9 cellular contexts compared by ENCODE assay signal in genomic region chr19:703651-704446, GRCh38. TPM values are rescaled to one million over a fixed set of nuclear protein-coding genes. Genes with fewer than 3 reads are reported as not detected.
A peak's percentile ranks its signal among the peaks of the same experiment; 100 is the strongest.
DNase-seq lines count a peak whose midpoint lies in the region; ATAC-seq and TF ChIP-seq lines count a peak whose summit lies in the region.
"Had no signal": no experiment of that assay in that cellular context is flagged by ENCODE, and none has a peak within 500 bp of the region (broad histone marks: within the 10 kb centered on the region; RNA-seq: fewer than 3 reads in every experiment).

No MANE protein-coding gene starts in this region.

- CTCF ChIA-PET in PC-9 (lab: Charles Lee), result no interaction called here

- no peak for TF ChIP-seq CTCF in PC-9 (conservative IDR thresholded peaks at IDR 0.05)
- TF ChIP-seq CTCF in psoas muscle (IDR thresholded peaks at IDR 0.05), result no peak

- 10 to 19% methylated on average over 12 to 50 of the region's 50 CpGs for WGBS in GM23248 (ENCODE audit: low coverage in 1 of 2, low lambda C conversion rate in 2 of 2, missing lambda C conversion rate in 2 of 2), 2 experiments
- WGBS in psoas muscle, 3 donors, result 4 to 10% (median 9%) methylated on average over 40 to 50 of the region's 50 CpGs

- H3F3A ChIP-seq in GM23248 (ENCODE audit: insufficient read depth) (peaks cover 7% of the 10 kb centered on the region; the same call in 1 of the 2 replicates), PC-9 (ENCODE audit: insufficient read depth, low read depth) (peaks cover 30% of the 10 kb centered on the region)

- no peaks in the 10 kb centered on the region for H3K4me1 ChIP-seq in GM23248 (ENCODE audit: insufficient read depth)
- H3K4me1 ChIP-seq in PC-9 (replicated peaks; ENCODE audit: insufficient read depth), result no peaks in the 10 kb centered on the region
- no peaks in the 10 kb centered on the region for H3K4me1 ChIP-seq in psoas muscle
- H3K4me1 ChIP-seq: SJSA1 had no signal

- in situ Hi-C loops in GM23248 (cut with MboI), result no loop called here

- H3K36me3 ChIP-seq in GM23248 (ENCODE audit: low read depth), result no peaks in the 10 kb centered on the region
- H3K36me3 ChIP-seq in PC-9 (ENCODE audit: low read depth), result no peaks in the 10 kb centered on the region
- H3K36me3 ChIP-seq in psoas muscle (ENCODE audit: insufficient read depth in 1 of 2, low read depth in 1 of 2), result no peaks in the 10 kb centered on the region
- H3K36me3 ChIP-seq: SJSA1 had no signal

- H3K4me3 ChIP-seq in GM23248 (no peak overlapping the region), PC-9 (no peak overlapping the region; the same call in 1 of the 2 replicates), psoas muscle (peak overlapping the region; percentile 11)
- H3K4me3 ChIP-seq: SJSA1 had no signal

- no peaks in the 10 kb centered on the region for H4K20me1 ChIP-seq in GM23248 (ENCODE audit: insufficient read depth)
- no peaks in the 10 kb centered on the region for H4K20me1 ChIP-seq in PC-9 (ENCODE audit: insufficient read depth)

- intact Hi-C loops in PC-9 (cut with micrococcal nuclease; ENCODE audit: unreplicated experiment) (no loop called here), psoas muscle (cut with DNase I) (no loop called here)

- H3K9ac ChIP-seq in GM23248, result no peak overlapping the region

- H3K27ac ChIP-seq in GM23248, result no peak overlapping the region
- no peak overlapping the region for H3K27ac ChIP-seq in PC-9
- no peak overlapping the region for H3K27ac ChIP-seq in psoas muscle
- H3K27ac ChIP-seq: SJSA1 had no signal

- H2AFZ ChIP-seq in GM23248, result no peak overlapping the region
- no peak overlapping the region for H2AFZ ChIP-seq in PC-9

- no peaks in the 10 kb centered on the region for H3K9me3 ChIP-seq in GM23248 (ENCODE audit: low read depth)
- H3K9me3 ChIP-seq in PC-9 (ENCODE audit: insufficient read depth, low read depth), result no peaks in the 10 kb centered on the region
- H3K9me3 ChIP-seq in psoas muscle, result no peaks in the 10 kb centered on the region
- H3K9me3 ChIP-seq: SJSA1 had no signal

- H3K79me2 ChIP-seq in GM23248 (ENCODE audit: insufficient read depth) (no peaks in the 10 kb centered on the region), PC-9 (ENCODE audit: low read depth) (no peaks in the 10 kb centered on the region)

- DNase-seq in GM23248 (peak; percentile 61), PC-9 (peak; percentile 43 to 62), foreskin melanocyte (peak; percentile 52), psoas muscle (peak; percentile 83 to 90), kidney glomerular epithelial cell (lab: John Stamatoyannopoulos, UW) (no peak)
- DNase-seq in activated T-cell treated with anti-CD3 and anti-CD28 coated beads, Interleukin-2, amount 50 U/mL, for 48 hours, result peak; percentile 81 to 82

- 0 out of 2 replicates have a peak, but pooled peaks cover 6% of the 10 kb centered on the region for H3K27me3 ChIP-seq in GM23248 (replicated peaks; ENCODE audit: insufficient read depth)
- H3K27me3 ChIP-seq in PC-9 (ENCODE audit: insufficient read depth, low read depth), result no peaks in the 10 kb centered on the region
- H3K27me3 ChIP-seq in psoas muscle (ENCODE audit: insufficient read depth in 3 of 3, low read length in 2 of 3), result peaks cover 0 to 62% (median 9%) of the 10 kb centered on the region in 3 donors

- ATAC-seq in psoas muscle (peak; percentile 69 to 88 (median 78)), GM19455 (IDR thresholded peaks at IDR 0.05; ENCODE audit: unreplicated experiment) (no peak), GM21390 (IDR thresholded peaks at IDR 0.05; ENCODE audit: unreplicated experiment) (no peak)

- no peaks in the 10 kb centered on the region for H3K9me2 ChIP-seq in GM23248 (ENCODE audit: insufficient read depth)
- no peaks in the 10 kb centered on the region for H3K9me2 ChIP-seq in PC-9 (ENCODE audit: insufficient read depth)

- BruUV-seq in PC-9 (replicated peaks; lab: Mats Ljungman, UMichigan), result no TSS peak

- POLR2A ChIA-PET in PC-9 (lab: Charles Lee; ENCODE audit: unreplicated experiment), result no interaction called here

- H3K4me2 ChIP-seq in GM23248 (ENCODE audit: unreplicated experiment) (no peak overlapping the region), PC-9 (0 out of 2 replicates have a peak overlapping the region, but pooled peaks have one; percentile 13)

RNA-seq across cellular contexts. Expression of gene PALM, which starts 4.9 kb away (rescaled TPM):
- total RNA-seq in GM23248 (2014; rRNA removed; shearing (Covaris generic)), result 2.5 and 2.7 TPM in 2 replicates
- polyA plus RNA-seq in GM23248 (2016; fragmentation: Nextera tagmentation; extraction: Ambion mirVana) (0.32 and 0.36 TPM in 2 replicates), psoas muscle (1 to 10 TPM; 4.9 to 9.6 (median 6.8) TPM)
- total RNA-seq in PC-9 (2021) (1.8 and 6.1 TPM in 2 replicates), psoas muscle (10 to 100 TPM in 2 of 4 donors, 1 to 10 TPM in 2; 9.3 to 17.9 (median 10.9) TPM)
- total RNA-seq: SJSA1 had no signal

RNA-seq across cellular contexts. Expression of gene PRSS57, which starts 8.6 kb away (rescaled TPM):
- not detected in 2 replicates for total RNA-seq in GM23248 (2014; rRNA removed; shearing (Covaris generic))
- not detected in 2 replicates for polyA plus RNA-seq in GM23248 (2016; fragmentation: Nextera tagmentation; extraction: Ambion mirVana)
- not detected in 2 replicates for total RNA-seq in PC-9 (2021)
- total RNA-seq in psoas muscle, result under 1 TPM in 1 of 4 donors, not detected in 3; 0.25 TPM
- under 1 TPM in 1 of 3 donors, not detected in 2; 0.05 TPM for polyA plus RNA-seq in psoas muscle
- total RNA-seq: SJSA1 had no signal

RNA-seq across cellular contexts. Expression of gene FSTL3, which starts 27.7 kb away (rescaled TPM):
- total RNA-seq in GM23248 (2014; rRNA removed; shearing (Covaris generic)), result 97.3 and 100 TPM in 2 replicates
- polyA plus RNA-seq in GM23248 (2016; fragmentation: Nextera tagmentation; extraction: Ambion mirVana), result 39.2 and 41.4 TPM in 2 replicates
- 40.9 and 85.1 TPM in 2 replicates for total RNA-seq in PC-9 (2021)
- total RNA-seq in psoas muscle, result 10 to 100 TPM in 2 of 4 donors, 1 to 10 TPM in 2; 5.4 to 11.5 (median 8.5) TPM
- 10 to 100 TPM in 1 of 3 donors, 1 to 10 TPM in 2; 4.3 to 30.3 (median 6.1) TPM for polyA plus RNA-seq in psoas muscle

RNA-seq across cellular contexts. Expression of gene RNF126, which starts 40.8 kb away (rescaled TPM):
- total RNA-seq in GM23248 (2014; rRNA removed; shearing (Covaris generic)), result 71.3 and 72.4 TPM in 2 replicates
- polyA plus RNA-seq in GM23248 (2016; fragmentation: Nextera tagmentation; extraction: Ambion mirVana), result 52.7 and 58.5 TPM in 2 replicates
- 54.4 and 63.7 TPM in 2 replicates for total RNA-seq in PC-9 (2021)
- total RNA-seq in psoas muscle, result 10 to 100 TPM; 25.2 to 62.9 (median 50.4) TPM
- 10 to 100 TPM; 48.8 to 72.1 (median 63.3) TPM for polyA plus RNA-seq in psoas muscle

RNA-seq across cellular contexts. Expression of gene MISP, which starts 47.1 kb away (rescaled TPM):
- not detected in 2 replicates for total RNA-seq in GM23248 (2014; rRNA removed; shearing (Covaris generic))
- polyA plus RNA-seq in GM23248 (2016; fragmentation: Nextera tagmentation; extraction: Ambion mirVana) (0.13 TPM in 1 of 2 replicates, not detected in the other), psoas muscle (under 1 TPM in 2 of 3 donors, not detected in 1; 0.09 to 0.13 TPM)
- total RNA-seq in PC-9 (2021) (91.6 and 101 TPM in 2 replicates), psoas muscle (under 1 TPM in 1 of 4 donors, not detected in 3; 0.08 TPM)

Comparison
In these comparisons a context has a peak if more than half of its experiments do, and no peak if none do; other contexts are left out.
1. ATAC-seq: peak in psoas muscle (4 of 4); none in GM19455 (single experiment) and GM21390 (single experiment).